In genomic region chr16:49484454-49484853, GRCh38 we compare ENCODE assay signal across 8 cellular contexts.
A peak's percentile ranks its signal among the peaks of the same experiment; 100 is the strongest.
DNase-seq lines count a peak whose midpoint lies in the region; ATAC-seq lines count a peak whose summit lies in the region.

No MANE protein-coding gene starts in this region.

- no peak overlapping the region for H3K27ac Mint-ChIP-seq in activated T-cell treated with anti-CD3 and anti-CD28 coated beads, Interleukin-2, amount 50 U/mL, for 72 hours
- no peak overlapping the region for H3K27ac Mint-ChIP-seq in stimulated activated effector memory CD8-positive, alpha-beta T cell treated with anti-CD3 and anti-CD28 coated beads, Interleukin-12 subunit alpha, Interleukin-12 subunit beta, amount 100 ng/mL, for 72 hours

- H3K4me3 ChIP-seq in iPS-20b (ENCODE audit: low read length): peak overlapping the region; percentile 32; the same call in 1 of the 2 replicates

- H3K9ac ChIP-seq in iPS-20b (ENCODE audit: low read depth, low read length): no peak overlapping the region

- peaks cover 2% of the 10 kb centered on the region; the same call in 1 of the 2 replicates for H3K4me1 ChIP-seq in iPS-20b (ENCODE audit: insufficient read depth, low read length)

- no peak overlapping the region for H3K27ac ChIP-seq in iPS-20b (ENCODE audit: low read length)

- peak; percentile 74 for DNase-seq in D341Med (ENCODE audit: low spot score)
- peak; percentile 7 to 34 for DNase-seq in activated T-cell treated with anti-CD3 and anti-CD28 coated beads, Interleukin-2, amount 50 U/mL, for 72 hours
- DNase-seq in stimulated activated effector memory CD8-positive, alpha-beta T cell treated with anti-CD3 and anti-CD28 coated beads, Interleukin-12 subunit alpha, Interleukin-12 subunit beta, amount 100 ng/mL, for 72 hours (ENCODE audit: low spot score in 2 of 2): no peak
- no peak for DNase-seq in cerebellar cortex (ENCODE audit: low spot score)
- DNase-seq in NCI-H748 treated with DMSO at 0.1 percent for 48 hours (lab: John Stamatoyannopoulos, UW): no peak
- DNase-seq in NCI-H187 (lab: John Stamatoyannopoulos, UW): no peak

- no peaks in the 10 kb centered on the region for H3K9me3 ChIP-seq in iPS-20b (ENCODE audit: insufficient read depth, low read depth, low read length)

- no peaks in the 10 kb centered on the region for H3K4me1 Mint-ChIP-seq in activated T-cell treated with anti-CD3 and anti-CD28 coated beads, Interleukin-2, amount 50 U/mL, for 72 hours (ENCODE audit: low read depth)
- H3K4me1 Mint-ChIP-seq in stimulated activated effector memory CD8-positive, alpha-beta T cell treated with anti-CD3 and anti-CD28 coated beads, Interleukin-12 subunit alpha, Interleukin-12 subunit beta, amount 100 ng/mL, for 72 hours: no peaks in the 10 kb centered on the region

- H3K4me3 Mint-ChIP-seq in activated T-cell treated with anti-CD3 and anti-CD28 coated beads, Interleukin-2, amount 50 U/mL, for 72 hours: peak overlapping the region; percentile 10 to 31
- H3K4me3 Mint-ChIP-seq in stimulated activated effector memory CD8-positive, alpha-beta T cell treated with anti-CD3 and anti-CD28 coated beads, Interleukin-12 subunit alpha, Interleukin-12 subunit beta, amount 100 ng/mL, for 72 hours: no peak overlapping the region

- no peaks in the 10 kb centered on the region for H3K9me3 Mint-ChIP-seq in activated T-cell treated with anti-CD3 and anti-CD28 coated beads, Interleukin-2, amount 50 U/mL, for 72 hours
- no peaks in the 10 kb centered on the region for H3K9me3 Mint-ChIP-seq in stimulated activated effector memory CD8-positive, alpha-beta T cell treated with anti-CD3 and anti-CD28 coated beads, Interleukin-12 subunit alpha, Interleukin-12 subunit beta, amount 100 ng/mL, for 72 hours

- peaks cover 21% of the 10 kb centered on the region; the same call in 1 of the 2 replicates for H3K27me3 ChIP-seq in iPS-20b (ENCODE audit: insufficient read depth, low read length)

- no peaks in the 10 kb centered on the region for H3K27me3 Mint-ChIP-seq in activated T-cell treated with anti-CD3 and anti-CD28 coated beads, Interleukin-2, amount 50 U/mL, for 72 hours (ENCODE audit: low read depth)

- no peaks in the 10 kb centered on the region for H3K36me3 ChIP-seq in iPS-20b (ENCODE audit: insufficient read depth, low read depth, low read length)

- peak; percentile 67 for ATAC-seq in HG02610 (IDR thresholded peaks at IDR 0.05; ENCODE audit: unreplicated experiment)
- ATAC-seq in activated T-cell treated with anti-CD3 and anti-CD28 coated beads, Interleukin-2, amount 50 U/mL, for 72 hours (replicated peaks in 1 of 2): peak; percentile 71 to 93
- peak; percentile 53 for ATAC-seq in stimulated activated effector memory CD8-positive, alpha-beta T cell treated with anti-CD3 and anti-CD28 coated beads, Interleukin-12 subunit alpha, Interleukin-12 subunit beta, amount 100 ng/mL, for 72 hours

- no peaks in the 10 kb centered on the region for H3K36me3 Mint-ChIP-seq in activated T-cell treated with anti-CD3 and anti-CD28 coated beads, Interleukin-2, amount 50 U/mL, for 72 hours (ENCODE audit: insufficient read depth in 2 of 2)
- H3K36me3 Mint-ChIP-seq in stimulated activated effector memory CD8-positive, alpha-beta T cell treated with anti-CD3 and anti-CD28 coated beads, Interleukin-12 subunit alpha, Interleukin-12 subunit beta, amount 100 ng/mL, for 72 hours: no peaks in the 10 kb centered on the region

Comparison
In these comparisons a context has a peak if more than half of its experiments do, and no peak if none do; other contexts are left out.
1. DNase-seq: peak in D341Med (single experiment) and activated T-cell treated with anti-CD3 and anti-CD28 coated beads, Interleukin-2, amount 50 U/mL, for 72 hours (2 of 2); none in stimulated activated effector memory CD8-positive, alpha-beta T cell treated with anti-CD3 and anti-CD28 coated beads, Interleukin-12 subunit alpha, Interleukin-12 subunit beta, amount 100 ng/mL, for 72 hours (0 of 2), cerebellar cortex (single experiment), NCI-H748 treated with DMSO at 0.1 percent for 48 hours (single experiment) and NCI-H187 (0 of 2).
2. Peak in every context shown above with its lines, with median percentiles within 50 percentile points of each other: ATAC-seq.